Comparison of ENCODE assay signal across 20 cellular contexts in the genomic region with DNA sequence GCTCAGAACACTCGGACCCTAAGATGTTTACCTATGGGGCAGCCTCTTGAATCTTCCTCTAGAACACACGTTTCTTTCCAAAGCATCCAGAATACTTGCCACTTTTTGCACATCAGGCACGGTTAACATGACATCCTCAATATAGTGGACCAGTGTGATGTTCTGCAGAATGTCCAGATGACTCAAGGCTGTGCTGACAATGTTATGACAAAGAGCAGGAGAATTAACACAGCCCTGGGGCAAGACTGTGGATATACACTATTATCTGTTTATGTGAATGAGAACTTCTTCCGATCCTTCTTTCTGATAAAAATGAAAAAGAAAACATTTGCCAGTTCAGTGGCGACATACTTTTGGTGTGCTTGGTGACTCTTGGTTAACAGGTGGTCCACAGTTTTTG.
"Had no signal": no experiment of that assay in that cellular context is flagged by ENCODE, and none has a peak within 500 bp of the region (broad histone marks: within the 10 kb centered on the region; RNA-seq: fewer than 3 reads in every experiment).

No MANE protein-coding gene starts in this region.

- ATAC-seq: gastrocnemius medialis; pancreas; psoas muscle; stimulated activated naive CD8-positive, alpha-beta T cell treated with anti-CD3 and anti-CD28 coated beads, Interleukin-15, Interleukin-2, amounts not matched to agents 100 U/mL and 50 U/mL, for 24 hours; T-cell had no signal

- H3K9me3 ChIP-seq: gastrocnemius medialis, pancreas, psoas muscle, thyroid gland had no signal

- H3K4me1 ChIP-seq: gastrocnemius medialis, pancreas, psoas muscle, right atrium auricular region, spleen, thyroid gland had no signal

- H3K36me3 ChIP-seq: gastrocnemius medialis, pancreas, right atrium auricular region, spleen, thyroid gland had no signal

- DNase-seq: activated CD4-positive, alpha-beta memory T cell treated with anti-CD3 and anti-CD28 coated beads, Interleukin-2, amount 10 ng/mL, durations not matched to agents 7 days and 5 days; activated CD4-positive, alpha-beta T cell treated with anti-CD3 and anti-CD28 coated beads for 4 hours; activated CD4-positive, CD25-positive, alpha-beta regulatory T cell; activated effector memory CD4-positive, alpha-beta T cell treated with anti-CD3 and anti-CD28 coated beads, Interleukin-2, amount 50 U/mL, for 16 hours; activated naive CD4-positive, alpha-beta T cell treated with anti-CD3 and anti-CD28 coated beads, Interleukin-2, amount 10 ng/mL, durations not matched to agents 7 days and 5 days; activated T-cell treated with anti-CD3 and anti-CD28 coated beads, Interleukin-2, amount 50 U/mL, for 72 hours; aorta; effector memory CD4-positive, alpha-beta T cell; gastrocnemius medialis; head of caudate nucleus; hypothalamus; nephron progenitor cell; pancreas; psoas muscle; spleen; stimulated activated CD4-positive, alpha-beta T cell treated with anti-CD3 and anti-CD28 coated beads, Interleukin-4, amount 100 ng/mL, for 4 hours; stimulated activated naive CD8-positive, alpha-beta T cell treated with anti-CD3 and anti-CD28 coated beads, Interleukin-15, Interleukin-2, amounts not matched to agents 100 U/mL and 50 U/mL, for 24 hours; T-cell; thyroid gland had no signal

- H3K27ac ChIP-seq: gastrocnemius medialis, pancreas, psoas muscle, right atrium auricular region, spleen, thyroid gland had no signal

- H3K27me3 ChIP-seq: gastrocnemius medialis, pancreas, right atrium auricular region, spleen, thyroid gland had no signal

- H3K4me3 ChIP-seq: gastrocnemius medialis, pancreas, psoas muscle, right atrium auricular region, spleen, thyroid gland had no signal
